ENCODE assay signal across 8 cellular contexts in genomic region chr19:11987405-11988231, GRCh38. TPM values are rescaled to one million over a fixed set of nuclear protein-coding genes. Genes with fewer than 3 reads are reported as not detected.
DNase-seq lines count a peak whose midpoint lies in the region; ATAC-seq and TF ChIP-seq lines count a peak whose summit lies in the region.

No MANE protein-coding gene starts in this region.

- H3K27me3 Mint-ChIP-seq in IgD-negative memory B cell: no peaks in the 10 kb centered on the region
- H3K27me3 Mint-ChIP-seq in activated T-cell treated with anti-CD3 and anti-CD28 coated beads, Interleukin-2, amount 50 U/mL, for 72 hours (ENCODE audit: low read depth): no peaks in the 10 kb centered on the region
- no peaks in the 10 kb centered on the region for H3K27me3 Mint-ChIP-seq in naive thymus-derived CD8-positive, alpha-beta T cell
- H3K27me3 Mint-ChIP-seq in stimulated activated memory B cell treated with anti-CD40 and anti-IgM and Interleukin-4, amounts not matched to agents 10 μg/mL and 1 μg/mL and 100 μg/mL, for 72 hours: no peaks in the 10 kb centered on the region

- peak overlapping the region; percentile 87 to 99 (median 96) for H3K4me3 Mint-ChIP-seq in IgD-negative memory B cell
- H3K4me3 Mint-ChIP-seq in activated T-cell treated with anti-CD3 and anti-CD28 coated beads, Interleukin-2, amount 50 U/mL, for 72 hours: peak overlapping the region; percentile 92 to 98
- H3K4me3 Mint-ChIP-seq in naive thymus-derived CD8-positive, alpha-beta T cell: peak overlapping the region; percentile 89 to 100 (median 99)
- H3K4me3 Mint-ChIP-seq in stimulated activated memory B cell treated with anti-CD40 and anti-IgM and Interleukin-4, amounts not matched to agents 10 μg/mL and 1 μg/mL and 100 μg/mL, for 72 hours: peak overlapping the region; percentile 92

- peaks cover 1% of the 10 kb centered on the region for H3K36me3 Mint-ChIP-seq in IgD-negative memory B cell
- H3K36me3 Mint-ChIP-seq in activated T-cell treated with anti-CD3 and anti-CD28 coated beads, Interleukin-2, amount 50 U/mL, for 72 hours (ENCODE audit: insufficient read depth in 2 of 2): peaks cover 7 to 8% of the 10 kb centered on the region in 2 donors
- H3K36me3 Mint-ChIP-seq in naive thymus-derived CD8-positive, alpha-beta T cell: peaks cover 0 to 8% (median 0%) of the 10 kb centered on the region in 3 donors
- peaks cover 8% of the 10 kb centered on the region for H3K36me3 Mint-ChIP-seq in stimulated activated memory B cell treated with anti-CD40 and anti-IgM and Interleukin-4, amounts not matched to agents 10 μg/mL and 1 μg/mL and 100 μg/mL, for 72 hours

- peaks cover 0 to under 1% (median 0%) of the 10 kb centered on the region in 3 donors for H3K9me3 Mint-ChIP-seq in IgD-negative memory B cell
- H3K9me3 Mint-ChIP-seq in activated T-cell treated with anti-CD3 and anti-CD28 coated beads, Interleukin-2, amount 50 U/mL, for 72 hours: peaks cover 0 to 5% of the 10 kb centered on the region in 2 donors
- H3K9me3 Mint-ChIP-seq in naive thymus-derived CD8-positive, alpha-beta T cell: peaks cover 0 to 6% (median 0%) of the 10 kb centered on the region in 9 donors
- H3K9me3 Mint-ChIP-seq in stimulated activated memory B cell treated with anti-CD40 and anti-IgM and Interleukin-4, amounts not matched to agents 10 μg/mL and 1 μg/mL and 100 μg/mL, for 72 hours: peaks cover 3% of the 10 kb centered on the region

- no peak for TF ChIP-seq CTCF in fibroblast of mammary gland (conservative IDR thresholded peaks at IDR 0.05; ENCODE audit: control insufficient read depth, insufficient read depth, low read depth, low read length)

- H3K4me1 Mint-ChIP-seq in IgD-negative memory B cell: peaks cover 8 to 16% (median 12%) of the 10 kb centered on the region in 3 donors
- peaks cover 25% of the 10 kb centered on the region for H3K4me1 Mint-ChIP-seq in activated T-cell treated with anti-CD3 and anti-CD28 coated beads, Interleukin-2, amount 50 U/mL, for 72 hours (ENCODE audit: low read depth)
- H3K4me1 Mint-ChIP-seq in naive thymus-derived CD8-positive, alpha-beta T cell: peaks cover 16 to 35% (median 31%) of the 10 kb centered on the region in 4 donors
- peaks cover 36% of the 10 kb centered on the region for H3K4me1 Mint-ChIP-seq in stimulated activated memory B cell treated with anti-CD40 and anti-IgM and Interleukin-4, amounts not matched to agents 10 μg/mL and 1 μg/mL and 100 μg/mL, for 72 hours

- POLR2A ChIA-PET in naive thymus-derived CD8-positive, alpha-beta T cell (lab: Charles Lee): interaction anchor here (0.5 to 6.7 kb wide), 15 partner anchors 23 to 247 kb away, joined by 3 to 102 read pairs (median 3); partner anchors contain the start of genes ZNF20, ZNF433, ZNF491 and ZNF69

- ATAC-seq in GM21367 (IDR thresholded peaks at IDR 0.05; ENCODE audit: unreplicated experiment): peak; percentile 80
- peak; percentile 90 to 95 for ATAC-seq in activated T-cell treated with anti-CD3 and anti-CD28 coated beads, Interleukin-2, amount 50 U/mL, for 72 hours (replicated peaks in 1 of 2)
- peak; percentile 91 to 92 for ATAC-seq in naive thymus-derived CD8-positive, alpha-beta T cell
- ATAC-seq in stimulated activated memory B cell treated with anti-CD40 and anti-IgM and Interleukin-4, amounts not matched to agents 10 μg/mL and 1 μg/mL and 100 μg/mL, for 72 hours: peak; percentile 99

- H3K27ac Mint-ChIP-seq in IgD-negative memory B cell: peak overlapping the region; percentile 70 to 97 (median 94)
- peak overlapping the region; percentile 90 for H3K27ac Mint-ChIP-seq in activated T-cell treated with anti-CD3 and anti-CD28 coated beads, Interleukin-2, amount 50 U/mL, for 72 hours
- peak overlapping the region; percentile 83 to 99 (median 97) for H3K27ac Mint-ChIP-seq in naive thymus-derived CD8-positive, alpha-beta T cell
- peak overlapping the region; percentile 97 for H3K27ac Mint-ChIP-seq in stimulated activated memory B cell treated with anti-CD40 and anti-IgM and Interleukin-4, amounts not matched to agents 10 μg/mL and 1 μg/mL and 100 μg/mL, for 72 hours

- peak; percentile 87 for DNase-seq in CMK (ENCODE audit: low read depth)
- peak; percentile 92 to 95 for DNase-seq in activated T-cell treated with anti-CD3 and anti-CD28 coated beads, Interleukin-2, amount 50 U/mL, for 72 hours
- DNase-seq in fibroblast of mammary gland (ENCODE audit: low read depth): peak; percentile 88
- peak; percentile 82 to 96 (median 89) for DNase-seq in naive thymus-derived CD8-positive, alpha-beta T cell

- H3K4me3 ChIP-seq in fibroblast of mammary gland (ENCODE audit: control insufficient read depth, low read depth, low read length): peak overlapping the region; percentile 90

TF ChIP-seq in PFSK-1, 5 proteins besides CTCF, POLR2A, EP300 and RAD21:
- no peak for TF ChIP-seq REST (IDR thresholded peaks at IDR 0.05; ENCODE audit: insufficient read depth in 1 of 2, low read depth in 2 of 2, low read length in 2 of 2)
- TF ChIP-seq POLR2AphosphoS5 (IDR thresholded peaks at IDR 0.05; ENCODE audit: low read depth, low read length): peak; percentile 70; the same call in 1 of the 2 replicates
- no peak for TF ChIP-seq FOXP2 (optimal IDR thresholded peaks at IDR 0.05; ENCODE audit: borderline replicate concordance, extremely low read depth, extremely low read length, insufficient read depth)
- peak; percentile 77; the same call in 1 of the 2 replicates for TF ChIP-seq TAF1 (IDR thresholded peaks at IDR 0.05; ENCODE audit: borderline replicate concordance, insufficient read depth, low read length)
- TF ChIP-seq SIN3A (IDR thresholded peaks at IDR 0.05; ENCODE audit: borderline replicate concordance, insufficient read depth, low read length): no peak

RNA-seq across cellular contexts. Expression of gene ZNF763, which starts 22.8 kb away (rescaled TPM):
- polyA plus RNA-seq in IgD-negative memory B cell: 2.4 TPM
- polyA plus RNA-seq in PFSK-1 (2012; ENCODE audit: insufficient read length, low read depth): not detected
- total RNA-seq in activated T-cell treated with anti-CD3 and anti-CD28 coated beads, Interleukin-2, amount 50 U/mL, for 72 hours: 1 to 10 TPM; 1.3 to 2.4 TPM
- 10 to 100 TPM; 11.3 to 15.7 TPM for total RNA-seq in naive thymus-derived CD8-positive, alpha-beta T cell
- 1 to 10 TPM; 1.9 to 3.9 (median 2.6) TPM for polyA plus RNA-seq in naive thymus-derived CD8-positive, alpha-beta T cell

RNA-seq across cellular contexts. Expression of gene ZNF433, which starts 47.9 kb away (rescaled TPM):
- polyA plus RNA-seq in IgD-negative memory B cell: 2.8 TPM
- 0.41 TPM for polyA plus RNA-seq in PFSK-1 (2012; ENCODE audit: insufficient read length, low read depth)
- 1 to 10 TPM; 1.6 to 2.3 TPM for total RNA-seq in activated T-cell treated with anti-CD3 and anti-CD28 coated beads, Interleukin-2, amount 50 U/mL, for 72 hours
- 1 to 10 TPM; 3.5 to 4.4 TPM for total RNA-seq in naive thymus-derived CD8-positive, alpha-beta T cell
- polyA plus RNA-seq in naive thymus-derived CD8-positive, alpha-beta T cell: 1 to 10 TPM; 2.3 to 7.5 (median 3.0) TPM

Comparison
In these comparisons a context has a peak if more than half of its experiments do, and no peak if none do; other contexts are left out.
1. Peak in every context shown above with its lines: DNase-seq, ATAC-seq and H3K4me3 ChIP-seq.